1 cellular context compared by ENCODE assay signal in genomic region chr4:182575225-182575624, GRCh38.
TF ChIP-seq lines count a peak whose summit lies in the region.

No MANE protein-coding gene starts in this region.

TF ChIP-seq in IMR-90, 13 proteins besides CTCF, POLR2A, EP300 and RAD21:
- TF ChIP-seq MAZ (IDR thresholded peaks at IDR 0.05; ENCODE audit: borderline replicate concordance, low read depth, low read length) (no peak), MAFK (IDR thresholded peaks at IDR 0.05; ENCODE audit: low read depth, low read length) (no peak), MXI1 (IDR thresholded peaks at IDR 0.05; ENCODE audit: borderline replicate concordance, low read depth, low read length) (no peak), RFX5 (IDR thresholded peaks at IDR 0.05; ENCODE audit: low read depth, low read length) (no peak), BHLHE40 (IDR thresholded peaks at IDR 0.05; ENCODE audit: low read depth, low read length) (no peak), NFE2L2 (IDR thresholded peaks at IDR 0.05; ENCODE audit: low read depth, low read length) (no peak), CEBPB (IDR thresholded peaks at IDR 0.05; ENCODE audit: low read depth, low read length) (no peak), FOS (IDR thresholded peaks at IDR 0.05; ENCODE audit: low read depth, low read length) (no peak), CHD1 (IDR thresholded peaks at IDR 0.05; ENCODE audit: low read depth, low read length) (no peak)
- TF ChIP-seq, protein P1, sequence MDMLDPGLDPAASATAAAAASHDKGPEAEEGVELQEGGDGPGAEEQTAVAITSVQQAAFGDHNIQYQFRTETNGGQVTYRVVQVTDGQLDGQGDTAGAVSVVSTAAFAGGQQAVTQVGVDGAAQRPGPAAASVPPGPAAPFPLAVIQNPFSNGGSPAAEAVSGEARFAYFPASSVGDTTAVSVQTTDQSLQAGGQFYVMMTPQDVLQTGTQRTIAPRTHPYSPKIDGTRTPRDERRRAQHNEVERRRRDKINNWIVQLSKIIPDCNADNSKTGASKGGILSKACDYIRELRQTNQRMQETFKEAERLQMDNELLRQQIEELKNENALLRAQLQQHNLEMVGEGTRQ (IDR thresholded peaks at IDR 0.05; ENCODE audit: low read depth, low read length), result no peak
- TF ChIP-seq, protein P2, sequence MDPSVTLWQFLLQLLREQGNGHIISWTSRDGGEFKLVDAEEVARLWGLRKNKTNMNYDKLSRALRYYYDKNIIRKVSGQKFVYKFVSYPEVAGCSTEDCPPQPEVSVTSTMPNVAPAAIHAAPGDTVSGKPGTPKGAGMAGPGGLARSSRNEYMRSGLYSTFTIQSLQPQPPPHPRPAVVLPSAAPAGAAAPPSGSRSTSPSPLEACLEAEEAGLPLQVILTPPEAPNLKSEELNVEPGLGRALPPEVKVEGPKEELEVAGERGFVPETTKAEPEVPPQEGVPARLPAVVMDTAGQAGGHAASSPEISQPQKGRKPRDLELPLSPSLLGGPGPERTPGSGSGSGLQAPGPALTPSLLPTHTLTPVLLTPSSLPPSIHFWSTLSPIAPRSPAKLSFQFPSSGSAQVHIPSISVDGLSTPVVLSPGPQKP (IDR thresholded peaks at IDR 0.05; ENCODE audit: borderline replicate concordance, low read depth, low read length), result no peak
TF ChIP-seq in IMR-90: peak in this region for 0.
